ENCODE assay signal across 9 cellular contexts in genomic region chr16:48432136-48432535, GRCh38. TPM values are rescaled to one million over a fixed set of nuclear protein-coding genes. Genes with fewer than 3 reads are reported as not detected.
A peak's percentile ranks its signal among the peaks of the same experiment; 100 is the strongest.
DNase-seq lines count a peak whose midpoint lies in the region; ATAC-seq, FAIRE-seq and TF ChIP-seq lines count a peak whose summit lies in the region.
"Had no signal": no experiment of that assay in that cellular context is flagged by ENCODE, and none has a peak within 500 bp of the region (broad histone marks: within the 10 kb centered on the region; RNA-seq: fewer than 3 reads in every experiment).

No MANE protein-coding gene starts in this region.

- DNase-seq in RPMI8226 (peak; percentile 53), small intestine (peak; percentile 27), MG63 (no peak), sigmoid colon (no peak)
- DNase-seq in CD4-positive, alpha-beta T cell: no peak
- DNase-seq: activated CD4-positive, alpha-beta T cell treated with anti-CD3 and anti-CD28 coated beads for 4 hours had no signal

- H3K27ac ChIP-seq in small intestine (ENCODE audit: low read depth in 1 of 2, low read length in 1 of 2) (peak overlapping the region in 1 of 2 donors; percentile 39), sigmoid colon (no peak overlapping the region)
- no peak overlapping the region for H3K27ac ChIP-seq in CD4-positive, alpha-beta T cell (ENCODE audit: low read depth, low read length)
- H3K27ac ChIP-seq: epithelial cell of prostate had no signal

- H3K36me3 Mint-ChIP-seq in CD4-positive, alpha-beta T cell (ENCODE audit: low read depth): no peaks in the 10 kb centered on the region

- intact Hi-C loops in CD4-positive, alpha-beta T cell (cut with DNase I, micrococcal nuclease): no loop called here
- intact Hi-C loops in sigmoid colon (cut with DNase I): no loop called here

- H3K27ac Mint-ChIP-seq in CD4-positive, alpha-beta T cell: no peak overlapping the region

- TF ChIP-seq POLR2A in sigmoid colon (IDR thresholded peaks at IDR 0.05): no peak

- no peak for TF ChIP-seq CTCF in CD4-positive, alpha-beta T cell (IDR thresholded peaks at IDR 0.05)
- TF ChIP-seq CTCF in sigmoid colon (IDR thresholded peaks at IDR 0.05): no peak

- H3K4me3 ChIP-seq in small intestine (ENCODE audit: low read depth in 1 of 2, low read length in 2 of 2) (no peak overlapping the region), MG63 (no peak overlapping the region), sigmoid colon (no peak overlapping the region)

- POLR2A ChIA-PET in CD4-positive, alpha-beta T cell (lab: Charles Lee): interaction anchor here (1.4 kb wide), 1 partner anchor 47 kb away, joined by 3 read pairs; the partner anchor contains the start of gene SIAH1

- no peaks in the 10 kb centered on the region for H3K27me3 Mint-ChIP-seq in CD4-positive, alpha-beta T cell

- H3K4me1 Mint-ChIP-seq in CD4-positive, alpha-beta T cell (ENCODE audit: low read depth): peaks cover 12% of the 10 kb centered on the region

- CTCF ChIA-PET in CD4-positive, alpha-beta T cell (lab: Charles Lee): no interaction called here

- peaks cover 0 to 2% of the 10 kb centered on the region in 2 donors for H3K4me1 ChIP-seq in small intestine (ENCODE audit: control insufficient read depth in 2 of 2, insufficient read depth in 1 of 2, low read depth in 1 of 2, low read length in 1 of 2)
- H3K4me1 ChIP-seq in sigmoid colon: no peaks in the 10 kb centered on the region

- no peaks in the 10 kb centered on the region for H3K36me3 ChIP-seq in small intestine (ENCODE audit: control insufficient read depth in 2 of 2, insufficient read depth in 2 of 2, low read length in 2 of 2)
- no peaks in the 10 kb centered on the region for H3K36me3 ChIP-seq in MG63
- no peaks in the 10 kb centered on the region for H3K36me3 ChIP-seq in sigmoid colon

- H3K9me3 ChIP-seq in small intestine (ENCODE audit: control insufficient read depth, low read depth) (no peaks in the 10 kb centered on the region), MG63 (no peaks in the 10 kb centered on the region), sigmoid colon (no peaks in the 10 kb centered on the region)
- no peaks in the 10 kb centered on the region for H3K9me3 ChIP-seq in CD4-positive, alpha-beta T cell (ENCODE audit: control insufficient read depth, low read length)

- no peaks in the 10 kb centered on the region for H3K27me3 ChIP-seq in small intestine (ENCODE audit: control insufficient read depth in 2 of 2, insufficient read depth in 2 of 2, low read length in 2 of 2)
- no peaks in the 10 kb centered on the region for H3K27me3 ChIP-seq in CD4-positive, alpha-beta T cell (ENCODE audit: control insufficient read depth, insufficient read depth, low read length)
- H3K27me3 ChIP-seq in MG63: no peaks in the 10 kb centered on the region
- H3K27me3 ChIP-seq in sigmoid colon: no peaks in the 10 kb centered on the region

- no peaks in the 10 kb centered on the region for H3K9me3 Mint-ChIP-seq in CD4-positive, alpha-beta T cell

- 20 to 23% (median 22%) methylated on average over 2 of the region's 2 CpGs for WGBS in small intestine, 3 donors
- WGBS in sigmoid colon, 2 donors: 7 to 11% methylated on average over 2 of the region's 2 CpGs

- H3K4me3 Mint-ChIP-seq in CD4-positive, alpha-beta T cell: no peak overlapping the region

- TF ChIP-seq EP300 in sigmoid colon (IDR thresholded peaks at IDR 0.05): no peak

- ATAC-seq in GM19372 (IDR thresholded peaks at IDR 0.05; ENCODE audit: low read depth, unreplicated experiment) (peak; percentile 70), HG03045 (IDR thresholded peaks at IDR 0.05; ENCODE audit: unreplicated experiment) (peak; percentile 59)
- no peak for ATAC-seq in CD4-positive, alpha-beta T cell (ENCODE audit: poor library complexity)

- no peak for FAIRE-seq in small intestine (lab: Jason Lieb, UNC)

RNA-seq across cellular contexts. Expression of gene SIAH1, which starts 46.9 kb away (rescaled TPM):
- polyA plus RNA-seq in small intestine (10 to 100 TPM; 18.8 to 21.1 (median 20.0) TPM), sigmoid colon (10 to 100 TPM; 18.1 to 34.2 (median 21.5) TPM)
- total RNA-seq in CD4-positive, alpha-beta T cell: 10 to 100 TPM; 40.9 to 43.0 TPM
- 7.7 and 8.6 TPM in 2 replicates for total RNA-seq in MG63 (2014; rRNA removed; shearing (Covaris generic); ENCODE audit: low replicate concordance)
- total RNA-seq in sigmoid colon: 10 to 100 TPM; 23.5 to 37.4 (median 29.9) TPM

Comparison
In these comparisons a context has a peak if more than half of its experiments do, and no peak if none do; other contexts are left out.
1. DNase-seq: peak in RPMI8226 (single experiment) and small intestine (single experiment); none in CD4-positive, alpha-beta T cell (0 of 10), MG63 (single experiment) and sigmoid colon (single experiment).